9 cellular contexts compared by ENCODE assay signal in the genomic region with DNA sequence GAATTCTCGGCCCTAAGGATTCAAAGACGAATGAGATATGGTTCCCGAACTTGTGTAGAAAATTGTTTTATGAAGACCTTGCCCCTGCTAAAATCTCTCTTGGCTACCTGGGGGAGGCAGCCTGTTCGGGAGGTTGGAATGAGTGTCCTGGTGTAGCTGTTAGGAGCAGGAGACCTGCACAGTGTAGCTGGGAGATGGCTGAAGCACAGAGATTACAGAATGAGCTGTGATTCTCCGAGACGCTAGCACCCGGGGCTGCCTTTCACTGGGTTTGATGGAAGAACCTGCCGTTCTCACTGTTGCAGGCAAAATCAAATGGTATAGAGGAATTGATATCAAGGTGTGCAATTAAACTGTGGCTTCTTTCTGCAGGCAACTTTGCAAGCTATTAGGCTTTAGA.
DNase-seq lines count a peak whose midpoint lies in the region; ATAC-seq and TF ChIP-seq lines count a peak whose summit lies in the region.
"Had no signal": no experiment of that assay in that cellular context is flagged by ENCODE, and none has a peak within 500 bp of the region (broad histone marks: within the 10 kb centered on the region; RNA-seq: fewer than 3 reads in every experiment).

No MANE protein-coding gene starts in this region.

- H3K27me3 ChIP-seq in Peyer's patch, result no peaks in the 10 kb centered on the region
- no peaks in the 10 kb centered on the region for H3K27me3 ChIP-seq in rectal smooth muscle tissue (ENCODE audit: control insufficient read depth, insufficient read depth, low read length)

- no peak for TF ChIP-seq CTCF in Peyer's patch (IDR thresholded peaks at IDR 0.05)
- no peak for TF ChIP-seq CTCF in endothelial cell (IDR thresholded peaks at IDR 0.05; ENCODE audit: unreplicated experiment)

- H3K4me1 Mint-ChIP-seq in activated CD4-positive, alpha-beta T cell treated with anti-CD3 and anti-CD28 coated beads, Interleukin-2, amount 10 ng/mL, durations not matched to agents 24 days and 14 days, result peaks cover 30% of the 10 kb centered on the region
- peaks cover 26% of the 10 kb centered on the region for H3K4me1 Mint-ChIP-seq in endothelial cell (ENCODE audit: unreplicated experiment)

- no peak for DNase-seq in activated CD4-positive, alpha-beta T cell treated with anti-CD3 and anti-CD28 coated beads, Interleukin-2, amount 10 ng/mL, durations not matched to agents 24 days and 14 days
- no peak for DNase-seq in activated CD4-positive, alpha-beta T cell treated with anti-CD3 and anti-CD28 coated beads, Interleukin-2, amount 50 U/mL, for 48 hours
- DNase-seq in Peyer's patch (no peak), endothelial cell (ENCODE audit: low spot score) (no peak), medulla oblongata (ENCODE audit: extremely low spot score) (no peak), CD1c-positive myeloid dendritic cell (ENCODE audit: extremely low spot score) (no peak)

- no peaks in the 10 kb centered on the region for H3K36me3 Mint-ChIP-seq in activated CD4-positive, alpha-beta T cell treated with anti-CD3 and anti-CD28 coated beads, Interleukin-2, amount 10 ng/mL, durations not matched to agents 24 days and 14 days (ENCODE audit: low read depth)
- peaks cover 5% of the 10 kb centered on the region for H3K36me3 Mint-ChIP-seq in endothelial cell (ENCODE audit: low read depth, unreplicated experiment)

- no peak for TF ChIP-seq POLR2A in Peyer's patch (IDR thresholded peaks at IDR 0.05)

- H3K9ac ChIP-seq in rectal smooth muscle tissue (ENCODE audit: low read length), result peak overlapping the region; percentile 19
- H3K9ac ChIP-seq: KMS-11 had no signal

- H3K4me3 ChIP-seq in Peyer's patch (peak overlapping the region in 2 of 4 donors; percentile 47 to 53), rectal smooth muscle tissue (ENCODE audit: low read length) (peak overlapping the region; percentile 5)

- H3K27me3 Mint-ChIP-seq in activated CD4-positive, alpha-beta T cell treated with anti-CD3 and anti-CD28 coated beads, Interleukin-2, amount 10 ng/mL, durations not matched to agents 24 days and 14 days, result no peaks in the 10 kb centered on the region
- peaks cover 6% of the 10 kb centered on the region for H3K27me3 Mint-ChIP-seq in endothelial cell (ENCODE audit: unreplicated experiment)

- no peaks in the 10 kb centered on the region for H3K9me3 Mint-ChIP-seq in activated CD4-positive, alpha-beta T cell treated with anti-CD3 and anti-CD28 coated beads, Interleukin-2, amount 10 ng/mL, durations not matched to agents 24 days and 14 days
- H3K9me3 Mint-ChIP-seq in endothelial cell (ENCODE audit: unreplicated experiment), result no peaks in the 10 kb centered on the region

- H3K27ac Mint-ChIP-seq in activated CD4-positive, alpha-beta T cell treated with anti-CD3 and anti-CD28 coated beads, Interleukin-2, amount 10 ng/mL, durations not matched to agents 24 days and 14 days, result no peak overlapping the region
- H3K27ac Mint-ChIP-seq in endothelial cell (ENCODE audit: unreplicated experiment), result peak overlapping the region; percentile 72

- no peak for ATAC-seq in GM19467 (IDR thresholded peaks at IDR 0.05; ENCODE audit: unreplicated experiment)

- peak overlapping the region; percentile 78 for H3K4me3 Mint-ChIP-seq in activated CD4-positive, alpha-beta T cell treated with anti-CD3 and anti-CD28 coated beads, Interleukin-2, amount 10 ng/mL, durations not matched to agents 24 days and 14 days
- H3K4me3 Mint-ChIP-seq in endothelial cell (ENCODE audit: unreplicated experiment), result peak overlapping the region; percentile 68

- no peaks in the 10 kb centered on the region for H3K9me3 ChIP-seq in Peyer's patch

- intact Hi-C loops in activated CD4-positive, alpha-beta T cell treated with anti-CD3 and anti-CD28 coated beads, Interleukin-2, amount 10 ng/mL, durations not matched to agents 24 days and 14 days (cut with micrococcal nuclease), result no loop called here

- H3K36me3 ChIP-seq in Peyer's patch (no peaks in the 10 kb centered on the region), rectal smooth muscle tissue (ENCODE audit: control insufficient read depth, insufficient read depth, low read length) (no peaks in the 10 kb centered on the region)

- H3K4me1 ChIP-seq in Peyer's patch, result peaks cover 0 to 28% (median 2%) of the 10 kb centered on the region in 4 donors
- peaks cover 2% of the 10 kb centered on the region for H3K4me1 ChIP-seq in rectal smooth muscle tissue (ENCODE audit: control insufficient read depth, insufficient read depth, low read length)

- H3K27ac ChIP-seq in Peyer's patch, result peak overlapping the region in 3 of 4 donors; percentile 65 to 93 (median 83)
- no peak overlapping the region for H3K27ac ChIP-seq in rectal smooth muscle tissue (ENCODE audit: low read depth, low read length)
- H3K27ac ChIP-seq: KMS-11 had no signal
